22 cellular contexts compared by ENCODE assay signal in genomic region chr16:9602201-9602600, GRCh38.
"Had no signal": no experiment of that assay in that cellular context is flagged by ENCODE, and none has a peak within 500 bp of the region (broad histone marks: within the 10 kb centered on the region; RNA-seq: fewer than 3 reads in every experiment).

No MANE protein-coding gene starts in this region.

- DNase-seq: effector CD8-positive, alpha-beta T cell; endodermal cell; foreskin keratinocyte; kidney; left cardiac atrium; left lung; natural killer cell; pancreas; stimulated activated CD4-positive, alpha-beta T cell treated with anti-CD3 and anti-CD28 coated beads, Interleukin-12 subunit alpha, Interleukin-12 subunit beta, amount 100 ng/mL, for 4 hours; stimulated activated CD4-positive, alpha-beta T cell treated with anti-CD3 and anti-CD28 coated beads, Interleukin-1b, Interleukin-23, amount 100 ng/mL, for 48 hours; stimulated activated CD4-positive, alpha-beta T cell treated with anti-CD3 and anti-CD28 coated beads, Interleukin-4, amount 100 ng/mL, for 24 hours; stimulated activated naive CD8-positive, alpha-beta T cell treated with anti-CD3 and anti-CD28 coated beads, Interleukin-15, Interleukin-2, amounts not matched to agents 100 U/mL and 50 U/mL, for 24 hours; upper lobe of left lung had no signal

- H3K36me3 ChIP-seq: esophagus muscularis mucosa, left lung, neutrophil, pancreas, right atrium auricular region, thoracic aorta, tibial nerve, upper lobe of left lung had no signal

- H3K27ac ChIP-seq: epithelial cell of prostate, esophagus muscularis mucosa, foreskin keratinocyte, left lung, neutrophil, pancreas, right atrium auricular region, thoracic aorta, tibial nerve, upper lobe of left lung had no signal

- H3K27me3 ChIP-seq: esophagus muscularis mucosa, foreskin keratinocyte, left lung, neutrophil, pancreas, right atrium auricular region, tibial nerve, upper lobe of left lung had no signal

- H3K4me2 ChIP-seq: smooth muscle cell had no signal

- ATAC-seq: foreskin keratinocyte; left cardiac atrium; left lung; natural killer cell; pancreas; sciatic nerve; stimulated activated effector memory CD8-positive, alpha-beta T cell treated with anti-CD3 and anti-CD28 coated beads, Interleukin-12 subunit alpha, Interleukin-12 subunit beta, amount 100 ng/mL, for 72 hours; stimulated activated naive CD8-positive, alpha-beta T cell treated with anti-CD3 and anti-CD28 coated beads, Interleukin-15, Interleukin-2, amounts not matched to agents 100 U/mL and 50 U/mL, for 24 hours had no signal

- H3K4me3 ChIP-seq: esophagus muscularis mucosa, left lung, pancreas, right atrium auricular region, smooth muscle cell, thoracic aorta, tibial nerve, upper lobe of left lung had no signal

- H3K4me1 ChIP-seq: esophagus muscularis mucosa, foreskin keratinocyte, left lung, pancreas, right atrium auricular region, tibial nerve, upper lobe of left lung had no signal
